Comparison of ENCODE assay signal across 1 cellular context in the genomic region with DNA sequence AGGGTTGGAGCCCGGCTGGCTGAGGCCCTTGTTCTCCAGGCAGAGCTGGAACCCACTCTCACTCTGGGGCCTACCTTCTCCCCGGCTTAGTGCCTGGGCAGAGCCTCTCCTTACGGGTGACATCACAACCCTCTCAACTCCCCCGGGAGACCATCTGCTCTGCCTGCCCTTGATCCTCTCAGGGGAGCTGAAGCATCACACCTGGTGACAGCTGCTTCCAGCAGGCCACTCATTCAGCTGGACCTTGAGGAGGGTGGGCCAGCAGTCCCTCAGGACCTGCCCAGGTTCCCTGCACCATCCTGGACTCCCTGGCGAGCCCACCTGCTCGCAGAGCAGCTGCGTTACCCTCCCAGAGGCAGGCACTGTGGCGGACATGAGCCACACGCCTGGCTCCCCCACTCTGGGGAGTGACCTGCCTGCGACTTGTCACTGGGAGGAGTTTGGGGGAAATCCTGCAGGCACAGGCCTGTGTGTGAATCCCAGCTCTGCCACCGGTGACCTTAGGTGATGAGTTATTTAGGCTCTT.
TF ChIP-seq lines count a peak whose summit lies in the region.

No MANE protein-coding gene starts in this region.

TF ChIP-seq in H1, 55 proteins besides CTCF, POLR2A, EP300 and RAD21:
- TF ChIP-seq SP4 (IDR thresholded peaks at IDR 0.05; ENCODE audit: low read length): no peak
- TF ChIP-seq BRCA1 (IDR thresholded peaks at IDR 0.05; ENCODE audit: low read depth, low read length): no peak
- no peak for TF ChIP-seq HDAC6 (IDR thresholded peaks at IDR 0.05; ENCODE audit: low read depth, low read length)
- TF ChIP-seq E2F6 (IDR thresholded peaks at IDR 0.05): no peak
- TF ChIP-seq ATF2 (IDR thresholded peaks at IDR 0.05; ENCODE audit: low read length): no peak
- TF ChIP-seq GTF2F1 (IDR thresholded peaks at IDR 0.05; ENCODE audit: borderline replicate concordance, low read depth, low read length): no peak
- no peak for TF ChIP-seq GABPA (IDR thresholded peaks at IDR 0.05; ENCODE audit: borderline replicate concordance, insufficient read depth, low read length)
- no peak for TF ChIP-seq BACH1 (IDR thresholded peaks at IDR 0.05; ENCODE audit: low read length)
